Comparison of ENCODE assay signal across 6 cellular contexts in genomic region chr19:663682-664117, GRCh38. TPM values are rescaled to one million over a fixed set of nuclear protein-coding genes. Genes with fewer than 3 reads are reported as not detected.
DNase-seq lines count a peak whose midpoint lies in the region; ATAC-seq and TF ChIP-seq lines count a peak whose summit lies in the region.

No MANE protein-coding gene starts in this region.

- peaks cover 20% of the 10 kb centered on the region for H3K27me3 Mint-ChIP-seq in endothelial cell (ENCODE audit: unreplicated experiment)

- no peak overlapping the region for H3K27ac Mint-ChIP-seq in endothelial cell (ENCODE audit: unreplicated experiment)

- ATAC-seq in GM18907 (IDR thresholded peaks at IDR 0.05; ENCODE audit: unreplicated experiment): no peak

- peaks cover 8% of the 10 kb centered on the region for H3K4me1 Mint-ChIP-seq in endothelial cell (ENCODE audit: unreplicated experiment)

- peak overlapping the region; percentile 31 to 100 (median 37) for H3K4me3 ChIP-seq in skin epidermis

- peak; percentile 63 for DNase-seq in MV-4-11 (lab: John Stamatoyannopoulos, UW)
- no peak for DNase-seq in endothelial cell (ENCODE audit: low spot score)
- DNase-seq in DMS 273 treated with DMSO at 0.1 percent for 48 hours (lab: John Stamatoyannopoulos, UW): no peak
- DNase-seq in UCSD-AML1 (lab: John Stamatoyannopoulos, UW; ENCODE audit: unreplicated experiment): no peak

- peaks cover 4% of the 10 kb centered on the region for H3K36me3 Mint-ChIP-seq in endothelial cell (ENCODE audit: low read depth, unreplicated experiment)

- H3K27ac ChIP-seq in skin epidermis: peak overlapping the region in 20 of 21 experiments; percentile 76 to 99 (median 92)

- TF ChIP-seq CTCF in endothelial cell (IDR thresholded peaks at IDR 0.05; ENCODE audit: unreplicated experiment): no peak

- H3K4me3 Mint-ChIP-seq in endothelial cell (ENCODE audit: unreplicated experiment): peak overlapping the region; percentile 91

- no peaks in the 10 kb centered on the region for H3K9me3 Mint-ChIP-seq in endothelial cell (ENCODE audit: unreplicated experiment)

RNA-seq across cellular contexts. Expression of gene RNF126, which starts 0.7 kb away (rescaled TPM):
- total RNA-seq in endothelial cell (ENCODE audit: unreplicated experiment): 41.7 TPM

RNA-seq across cellular contexts. Expression of gene FSTL3, which starts 12.5 kb away (rescaled TPM):
- total RNA-seq in endothelial cell (ENCODE audit: unreplicated experiment): 6.5 TPM

RNA-seq across cellular contexts. Expression of gene FGF22, which starts 24.0 kb away (rescaled TPM):
- not detected for total RNA-seq in endothelial cell (ENCODE audit: unreplicated experiment)

RNA-seq across cellular contexts. Expression of gene POLRMT, which starts 30.4 kb away (rescaled TPM):
- total RNA-seq in endothelial cell (ENCODE audit: unreplicated experiment): 53.6 TPM

RNA-seq across cellular contexts. Expression of gene PRSS57, which starts 31.6 kb away (rescaled TPM):
- total RNA-seq in endothelial cell (ENCODE audit: unreplicated experiment): not detected
